ENCODE assay signal across 8 cellular contexts in genomic region chr7:140175221-140176218, GRCh38. TPM values are rescaled to one million over a fixed set of nuclear protein-coding genes. Genes with fewer than 3 reads are reported as not detected.
DNase-seq lines count a peak whose midpoint lies in the region; ATAC-seq, FAIRE-seq and TF ChIP-seq lines count a peak whose summit lies in the region.

No MANE protein-coding gene starts in this region.

- ATAC-seq in GM21367 (IDR thresholded peaks at IDR 0.05; ENCODE audit: unreplicated experiment) (peak; percentile 47), memory B cell (ENCODE audit: low read depth) (peak; percentile 66)

- H3K4ac ChIP-seq in H1 (replicated peaks; ENCODE audit: insufficient read length, low read depth, low read length), result no peak overlapping the region

- no peak overlapping the region for H3K23ac ChIP-seq in H1 (ENCODE audit: insufficient read length)

- H2BK120ac ChIP-seq in H1 (replicated peaks; ENCODE audit: low read depth, low read length), result no peak overlapping the region

- peaks cover 2% of the 10 kb centered on the region; the same call in 1 of the 2 replicates for H3K79me1 ChIP-seq in H1 (ENCODE audit: low read depth, low read length)

- no peak overlapping the region for H4K91ac ChIP-seq in H1 (replicated peaks; ENCODE audit: insufficient read length, low read length)

- H3K4me3 ChIP-seq in H1 (ENCODE audit: extremely low read depth in 1 of 4, insufficient read depth in 2 of 4, low read depth in 3 of 4, low read length in 4 of 4), result peak overlapping the region; percentile 65 to 93 (median 86)

- no peak overlapping the region for H3K14ac ChIP-seq in H1 (ENCODE audit: insufficient read length)

- peak; percentile 78 to 80 for TF ChIP-seq RAD21 in H1 (IDR thresholded peaks at IDR 0.05 in 1 of 2, conservative IDR thresholded peaks at IDR 0.05 in 1 of 2; ENCODE audit: low read depth in 2 of 2, low read length in 2 of 2)

- TF ChIP-seq POLR2A in H1 (IDR thresholded peaks at IDR 0.05; ENCODE audit: control extremely low read depth in 1 of 2, low read depth in 2 of 2, low read length in 2 of 2), result peak in 1 of 2 experiments; percentile 45; a peak in 1 of 3 replicates

- peak overlapping the region; percentile 89 for H3K27ac Mint-ChIP-seq in memory B cell

- H3K23me2 ChIP-seq in H1 (ENCODE audit: low read depth, low read length), result peaks cover 5% of the 10 kb centered on the region

- peak overlapping the region in 3 of 4 experiments; percentile 13 to 67 (median 31); a peak in 3 of 7 replicates for H3K9ac ChIP-seq in H1 (replicated peaks in 1 of 4; ENCODE audit: extremely low read depth in 1 of 4, low read depth in 3 of 4, low read length in 3 of 4)

- H3K4me2 ChIP-seq in H1 (ENCODE audit: insufficient read depth in 1 of 2, low read depth in 2 of 2, low read length in 2 of 2), result peak overlapping the region; percentile 74 to 82

- no peak overlapping the region for H3K27ac ChIP-seq in H1 (ENCODE audit: low read depth, low read length)

- no peak overlapping the region for H2BK20ac ChIP-seq in H1 (ENCODE audit: low read length)

- H3K79me2 ChIP-seq in H1 (ENCODE audit: control insufficient read depth in 1 of 2, insufficient read depth in 2 of 2, low read length in 2 of 2), result peaks cover 3 to 30% of the 10 kb centered on the region in 2 experiments; a peak in 2 of 4 replicates

- no peak overlapping the region for H2BK5ac ChIP-seq in H1 (ENCODE audit: low read depth, low read length)

- FAIRE-seq in HTR-8/SVneo (lab: Jason Lieb, UNC) (no peak), H1 (lab: Jason Lieb, UNC) (peak; percentile 78)

- no peak overlapping the region for H2AK5ac ChIP-seq in H1 (ENCODE audit: low read depth, low read length)

- H4K20me1 ChIP-seq in H1 (replicated peaks in 1 of 2; ENCODE audit: control insufficient read depth in 1 of 2, insufficient read depth in 2 of 2, low read length in 2 of 2), result peaks cover 0 to 2% of the 10 kb centered on the region in 2 experiments

- H3K27me3 Mint-ChIP-seq in memory B cell, result no peaks in the 10 kb centered on the region

- H3K18ac ChIP-seq in H1 (ENCODE audit: extremely low read depth, low read length), result no peak overlapping the region; the same call in 1 of the 2 replicates

- no peak for TF ChIP-seq EP300 in H1 (IDR thresholded peaks at IDR 0.05; ENCODE audit: borderline replicate concordance in 1 of 2, low read depth in 2 of 2, low read length in 2 of 2)

- H2BK12ac ChIP-seq in H1 (ENCODE audit: low read depth, low read length), result no peak overlapping the region

- H3K4me3 Mint-ChIP-seq in memory B cell, result peak overlapping the region; percentile 91

- H3K4me1 Mint-ChIP-seq in memory B cell, result peaks cover 30% of the 10 kb centered on the region

- POLR2A ChIA-PET in H1 (lab: Charles Lee; ENCODE audit: partially characterized antibody), result interaction anchor here (1.8 kb wide), 1 partner anchor 12 kb away, joined by 6 read pairs; no protein-coding TSS in a partner anchor

- H4K5ac ChIP-seq in H1 (ENCODE audit: insufficient read length, low read depth, low read length), result no peak overlapping the region

- CTCF ChIA-PET in H1 (lab: Charles Lee; ENCODE audit: partially characterized antibody), result interaction anchor here (1.3 kb wide), 1 partner anchor 132 kb away, joined by 3 read pairs; no protein-coding TSS in a partner anchor

- 1% methylated on average over 73 of the region's 83 CpGs; no CpG with 5 or more reads in 1 of the 2 experiments for WGBS in H1 (ENCODE audit: extremely low coverage in 1 of 2, insufficient coverage in 1 of 2, insufficient read length in 1 of 2, insufficient replicate concordance in 2 of 2, low coverage in 1 of 2, low lambda C conversion rate in 2 of 2, missing lambda C conversion rate in 1 of 2), 2 experiments

- peaks cover 4% of the 10 kb centered on the region for H3K36me3 Mint-ChIP-seq in memory B cell

- H3K56ac ChIP-seq in H1 (replicated peaks; ENCODE audit: insufficient read length, low read depth, low read length), result no peak overlapping the region

- H3K36me3 ChIP-seq in H1 (ENCODE audit: control insufficient read depth in 2 of 4, insufficient read depth in 4 of 4, low read length in 3 of 4), result no peaks in the 10 kb centered on the region

- no peaks in the 10 kb centered on the region for H3K9me3 ChIP-seq in H1 (ENCODE audit: insufficient read depth in 2 of 2, low read depth in 1 of 2, low read length in 1 of 2)

- H2BK15ac ChIP-seq in H1 (ENCODE audit: low read length), result no peak overlapping the region

- peaks cover 0 to 21% (median 13%) of the 10 kb centered on the region in 4 experiments; a peak in 5 of 7 replicates for H3K27me3 ChIP-seq in H1 (replicated peaks in 1 of 4; ENCODE audit: control insufficient read depth in 3 of 4, extremely low read depth in 1 of 4, insufficient read depth in 3 of 4, low read length in 3 of 4)

- peak; percentile 88 for DNase-seq in COLO668 (lab: John Stamatoyannopoulos, UW; ENCODE audit: unreplicated experiment)
- DNase-seq in HTR-8/SVneo (ENCODE audit: insufficient read length, low spot score), result peak; percentile 84
- DNase-seq in NOMO-1 (lab: John Stamatoyannopoulos, UW; ENCODE audit: unreplicated experiment in 2 of 2), result peak; percentile 42 to 71
- peak; percentile 54 to 74 (median 73) for DNase-seq in activated CD8-positive, alpha-beta memory T cell treated with anti-CD3 and anti-CD28 coated beads for 48 hours (ENCODE audit: low read depth in 2 of 3, low spot score in 2 of 3)
- peak; percentile 50 to 81 for DNase-seq in H1 (ENCODE audit: low read depth in 1 of 2, low spot score in 2 of 2)
- peak; percentile 77 to 86 for DNase-seq in memory B cell (ENCODE audit: low spot score in 2 of 2)
- DNase-seq in stimulated activated CD8-positive, alpha-beta memory T cell treated with anti-CD3 and anti-CD28 coated beads, Interleukin-12 subunit alpha, Interleukin-12 subunit beta, amount 100 ng/mL, for 1 hour (ENCODE audit: low read depth), result peak; percentile 85

- H3K4me1 ChIP-seq in H1 (replicated peaks in 1 of 4; ENCODE audit: control insufficient read depth in 3 of 4, insufficient read depth in 4 of 4, low read length in 3 of 4), result peaks cover 0 to 2% (median 0%) of the 10 kb centered on the region in 4 experiments; a peak in 2 of 7 replicates

- H2AFZ ChIP-seq in H1 (ENCODE audit: low read length), result no peak overlapping the region

- H4K8ac ChIP-seq in H1 (ENCODE audit: extremely low read depth, insufficient read depth, low read length), result no peak overlapping the region; the same call in 1 of the 2 replicates

- peak in 2 of 3 experiments; percentile 66 to 78; a peak in 3 of 4 replicates for TF ChIP-seq CTCF in H1 (IDR thresholded peaks at IDR 0.05; ENCODE audit: control extremely low read depth in 1 of 3, insufficient read depth in 1 of 3, low read depth in 1 of 3, low read length in 3 of 3)

- peaks cover 1% of the 10 kb centered on the region for H3K9me3 Mint-ChIP-seq in memory B cell

TF ChIP-seq in H1, 55 proteins besides CTCF, POLR2A, EP300 and RAD21:
- TF ChIP-seq SRF (IDR thresholded peaks at IDR 0.05; ENCODE audit: low read depth, low read length), result 0 out of 2 replicates have a peak, but pooled peaks have one; percentile 29
- TF ChIP-seq SIX5 (IDR thresholded peaks at IDR 0.05; ENCODE audit: low read depth, low read length), result no peak
- no peak for TF ChIP-seq CTBP2 (IDR thresholded peaks at IDR 0.05; ENCODE audit: borderline replicate concordance, insufficient read depth, insufficient read length, low read length)
- 0 out of 2 replicates have a peak, but pooled peaks have one; percentile 8 for TF ChIP-seq PHF8 (conservative IDR thresholded peaks at IDR 0.05; ENCODE audit: low read depth, low read length)
- peak in 1 of 2 experiments; percentile 75; a peak in 1 of 4 replicates for TF ChIP-seq HDAC2 (IDR thresholded peaks at IDR 0.05; ENCODE audit: borderline replicate concordance in 1 of 2, low read depth in 2 of 2, low read length in 2 of 2)
- no peak for TF ChIP-seq POU5F1 (IDR thresholded peaks at IDR 0.05; ENCODE audit: low read depth, low read length)
- TF ChIP-seq SIN3A (conservative IDR thresholded peaks at IDR 0.05 in 1 of 2, IDR thresholded peaks at IDR 0.05 in 1 of 2; ENCODE audit: low read depth in 1 of 2, low read length in 2 of 2), result peak in 1 of 2 experiments; percentile 25; a peak in 1 of 4 replicates
- TF ChIP-seq SUZ12 (IDR thresholded peaks at IDR 0.05; ENCODE audit: low read length), result no peak
- TF ChIP-seq NRF1 (IDR thresholded peaks at IDR 0.05; ENCODE audit: low read depth, low read length), result no peak
- TF ChIP-seq KDM4A (IDR thresholded peaks at IDR 0.05; ENCODE audit: low read depth, low read length, severe bottlenecking), result peak; percentile 85
- TF ChIP-seq GTF2F1 (IDR thresholded peaks at IDR 0.05; ENCODE audit: borderline replicate concordance, low read depth, low read length), result no peak
- TF ChIP-seq SAP30 (IDR thresholded peaks at IDR 0.05; ENCODE audit: insufficient read depth, insufficient replicate concordance, low read length), result peak; percentile 39
- no peak for TF ChIP-seq TAF7 (optimal IDR thresholded peaks at IDR 0.05; ENCODE audit: borderline replicate concordance, low read depth, low read length)
- TF ChIP-seq, protein P1, sequence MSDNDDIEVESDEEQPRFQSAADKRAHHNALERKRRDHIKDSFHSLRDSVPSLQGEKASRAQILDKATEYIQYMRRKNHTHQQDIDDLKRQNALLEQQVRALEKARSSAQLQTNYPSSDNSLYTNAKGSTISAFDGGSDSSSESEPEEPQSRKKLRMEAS (IDR thresholded peaks at IDR 0.05), result 0 out of 2 replicates have a peak, but pooled peaks have one; percentile 29
- TF ChIP-seq ASH2L (IDR thresholded peaks at IDR 0.05; ENCODE audit: low read length), result peak; percentile 69
- no peak for TF ChIP-seq RFX5 (IDR thresholded peaks at IDR 0.05; ENCODE audit: borderline replicate concordance, low read depth, low read length)

RNA-seq across cellular contexts. Expression of gene KDM7A, which starts 1.3 kb away (rescaled TPM):
- total RNA-seq in H1 (2021; fragmentation: NEBNext Ultra II Directional; extraction: Animal tissue kit (Norgen Biotek cat#: 25700)), result 11.6 and 12.5 TPM in 2 replicates
- 1.7 and 2.2 TPM in 2 replicates for polyA plus RNA-seq in H1 (2011; rRNA removed)
- 3.4 TPM for polyA plus RNA-seq in H1 (2011; cell fraction: cytosol; rRNA removed)
- polyA plus RNA-seq in H1 (2011; cell fraction: nucleus; rRNA removed), result 9.8 TPM
- 2.8 to 4.7 TPM (median 4.1 TPM) in 4 replicates for polyA plus RNA-seq in H1 (2012, experiment 1 of 2)
- 0.42 TPM for polyA plus RNA-seq in H1 (2012, experiment 2 of 2)
- polyA plus RNA-seq in H1 (2013, experiment 1 of 2), result 6.1 TPM
- 6.2 TPM for polyA plus RNA-seq in H1 (2013, experiment 2 of 2)
- 11.3 and 19.1 TPM in 2 replicates for polyA minus RNA-seq in H1 (2011; rRNA and poly(A)+ RNA removed)
- 5.4 TPM for polyA minus RNA-seq in H1 (2011; cell fraction: cytosol; rRNA and poly(A)+ RNA removed)
- polyA minus RNA-seq in H1 (2011; cell fraction: nucleus; rRNA and poly(A)+ RNA removed), result 13.6 TPM
